Comparison of ENCODE assay signal across 8 cellular contexts in the genomic region with DNA sequence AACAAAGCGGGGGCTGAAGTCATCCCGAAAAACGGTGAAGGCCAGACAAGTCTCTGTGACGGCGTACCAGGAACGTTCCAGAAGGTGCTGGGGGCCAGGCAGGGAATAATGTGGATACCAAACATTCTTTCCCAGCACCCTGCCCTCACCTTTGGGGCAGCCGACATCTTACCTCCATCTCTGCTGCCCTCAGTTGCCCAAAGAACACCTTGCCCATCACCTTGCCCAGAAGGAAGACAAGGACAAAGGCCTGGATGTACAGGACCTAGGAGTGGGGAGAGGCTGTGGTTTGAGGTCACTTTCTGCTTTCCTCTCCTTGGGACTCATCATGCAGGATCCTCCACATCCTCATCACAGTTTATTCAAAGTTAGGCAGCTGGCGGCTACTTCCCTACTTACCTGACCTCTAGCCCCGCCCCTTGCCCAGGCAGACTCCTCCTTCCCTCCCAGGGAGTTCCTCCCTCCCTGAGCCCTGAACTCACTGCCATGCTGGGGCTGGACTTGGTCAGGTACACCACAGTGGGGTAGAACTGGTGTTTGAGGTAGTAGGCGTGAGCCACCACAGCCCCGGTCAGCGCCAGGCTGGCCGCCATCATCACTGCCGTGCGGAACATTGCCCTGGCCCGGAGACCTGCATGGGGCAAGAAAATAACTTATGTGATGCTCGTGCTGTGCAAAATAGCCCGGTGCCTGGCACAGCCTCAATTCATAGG. TPM values are rescaled to one million over a fixed set of nuclear protein-coding genes. Genes with fewer than 3 reads are reported as not detected.
DNase-seq lines count a peak whose midpoint lies in the region; ATAC-seq, FAIRE-seq and TF ChIP-seq lines count a peak whose summit lies in the region.

No MANE protein-coding gene starts in this region.

- H3K4me1 Mint-ChIP-seq in CD14-positive monocyte = peaks cover 29% of the 10 kb centered on the region
- peaks cover 28% of the 10 kb centered on the region for H3K4me1 Mint-ChIP-seq in T-helper 1 cell treated with Interleukin-12 subunit alpha and Interleukin-12 subunit beta and Interleukin-4 antibody, amounts not matched to agents 30 μg/mL and 1 μg/mL, for 36 hours (ENCODE audit: low read depth)
- H3K4me1 Mint-ChIP-seq in effector memory CD8-positive, alpha-beta T cell (ENCODE audit: low read depth in 2 of 2) = peaks cover 32 to 38% of the 10 kb centered on the region in 2 donors

- FAIRE-seq in urothelium cell line (lab: Jason Lieb, UNC) = no peak

- DNase-seq in CD14-positive monocyte (ENCODE audit: low spot score) (peak; percentile 67), urothelium cell line (ENCODE audit: low spot score) (peak; percentile 61), activated gamma-delta T cell treated with Interleukin-2 at 50 U/mL for 16 hours (no peak), NCI-H524 (lab: John Stamatoyannopoulos, UW) (no peak)
- DNase-seq in effector memory CD8-positive, alpha-beta T cell = peak in 1 of 3 experiments; percentile 26

- H3K27me3 Mint-ChIP-seq in CD14-positive monocyte (ENCODE audit: low read depth in 3 of 3) = peaks cover 0 to 2% (median 2%) of the 10 kb centered on the region in 3 donors
- peaks cover 5% of the 10 kb centered on the region for H3K27me3 Mint-ChIP-seq in T-helper 1 cell treated with Interleukin-12 subunit alpha and Interleukin-12 subunit beta and Interleukin-4 antibody, amounts not matched to agents 30 μg/mL and 1 μg/mL, for 36 hours (ENCODE audit: low read depth)
- no peaks in the 10 kb centered on the region for H3K27me3 Mint-ChIP-seq in effector memory CD8-positive, alpha-beta T cell

- no peaks in the 10 kb centered on the region for H3K9me3 Mint-ChIP-seq in CD14-positive monocyte
- H3K9me3 Mint-ChIP-seq in T-helper 1 cell treated with Interleukin-12 subunit alpha and Interleukin-12 subunit beta and Interleukin-4 antibody, amounts not matched to agents 30 μg/mL and 1 μg/mL, for 36 hours = no peaks in the 10 kb centered on the region
- no peaks in the 10 kb centered on the region for H3K9me3 Mint-ChIP-seq in effector memory CD8-positive, alpha-beta T cell

- H3K4me1 ChIP-seq in muscle layer of duodenum (ENCODE audit: control insufficient read depth in 1 of 2, insufficient read depth in 2 of 2, low read length in 2 of 2) = peaks cover 16 to 34% of the 10 kb centered on the region in 2 donors

- H3K9me3 ChIP-seq in muscle layer of duodenum (ENCODE audit: control insufficient read depth in 1 of 2, low read length in 2 of 2) = no peaks in the 10 kb centered on the region

- H3K4me3 ChIP-seq in muscle layer of duodenum (ENCODE audit: low read depth in 1 of 2, low read length in 2 of 2) = peak overlapping the region; percentile 86 to 91

- peaks cover 36 to 57% of the 10 kb centered on the region in 2 donors for H3K36me3 Mint-ChIP-seq in CD14-positive monocyte
- H3K36me3 Mint-ChIP-seq in T-helper 1 cell treated with Interleukin-12 subunit alpha and Interleukin-12 subunit beta and Interleukin-4 antibody, amounts not matched to agents 30 μg/mL and 1 μg/mL, for 36 hours (ENCODE audit: low read depth) = peaks cover 19% of the 10 kb centered on the region
- peaks cover 72% of the 10 kb centered on the region for H3K36me3 Mint-ChIP-seq in effector memory CD8-positive, alpha-beta T cell (ENCODE audit: insufficient read depth)

- H3K27ac Mint-ChIP-seq in CD14-positive monocyte = peak overlapping the region; percentile 99 to 100 (median 99)
- H3K27ac Mint-ChIP-seq in T-helper 1 cell treated with Interleukin-12 subunit alpha and Interleukin-12 subunit beta and Interleukin-4 antibody, amounts not matched to agents 30 μg/mL and 1 μg/mL, for 36 hours = peak overlapping the region; percentile 100
- peak overlapping the region; percentile 100 for H3K27ac Mint-ChIP-seq in effector memory CD8-positive, alpha-beta T cell

- H3K36me3 ChIP-seq in muscle layer of duodenum (ENCODE audit: control insufficient read depth in 1 of 2, insufficient read depth in 2 of 2, low read length in 2 of 2) = peaks cover 32 to 50% of the 10 kb centered on the region in 2 donors

- peak overlapping the region; percentile 92 to 99 for H3K4me3 Mint-ChIP-seq in CD14-positive monocyte
- peak overlapping the region; percentile 99 for H3K4me3 Mint-ChIP-seq in T-helper 1 cell treated with Interleukin-12 subunit alpha and Interleukin-12 subunit beta and Interleukin-4 antibody, amounts not matched to agents 30 μg/mL and 1 μg/mL, for 36 hours
- peak overlapping the region; percentile 98 to 99 for H3K4me3 Mint-ChIP-seq in effector memory CD8-positive, alpha-beta T cell

- H3K27ac ChIP-seq in muscle layer of duodenum (ENCODE audit: low read length) = peak overlapping the region; percentile 100

- intact Hi-C loops in CD14-positive monocyte (cut with micrococcal nuclease) = no loop called here

- peak; percentile 24 for ATAC-seq in HG02678 (IDR thresholded peaks at IDR 0.05; ENCODE audit: unreplicated experiment)
- ATAC-seq in effector memory CD8-positive, alpha-beta T cell (replicated peaks) = no peak

- no peaks in the 10 kb centered on the region for H3K27me3 ChIP-seq in muscle layer of duodenum (ENCODE audit: low read depth, low read length)

- TF ChIP-seq CTCF in CD14-positive monocyte (IDR thresholded peaks at IDR 0.05) = no peak

RNA-seq across cellular contexts. Expression of a gene that starts 1.2 kb away (rescaled TPM):
- 1 to 10 TPM; 3.5 to 6.4 TPM for polyA plus RNA-seq in CD14-positive monocyte

RNA-seq across cellular contexts. Expression of a gene that starts 11.0 kb away (rescaled TPM):
- polyA plus RNA-seq in CD14-positive monocyte = 10 to 100 TPM; 32.7 to 33.9 TPM

RNA-seq across cellular contexts. Expression of a gene that starts 11.2 kb away (rescaled TPM):
- polyA plus RNA-seq in CD14-positive monocyte = 100 to 1,000 TPM; 668 to 799 TPM

RNA-seq across cellular contexts. Expression of a gene that starts 15.6 kb away (rescaled TPM):
- 1 to 10 TPM; 5.8 to 9.4 TPM for polyA plus RNA-seq in CD14-positive monocyte

RNA-seq across cellular contexts. Expression of a gene that starts 21.5 kb away (rescaled TPM):
- 1 to 10 TPM; 1.8 TPM for polyA plus RNA-seq in CD14-positive monocyte

Comparison
In these comparisons a context has a peak if more than half of its experiments do, and no peak if none do; other contexts are left out.
1. DNase-seq: peak in CD14-positive monocyte (single experiment) and urothelium cell line (single experiment); none in activated gamma-delta T cell treated with Interleukin-2 at 50 U/mL for 16 hours (single experiment) and NCI-H524 (0 of 2).
2. Peak in every context shown above with its lines, with median percentiles within 50 percentile points of each other: H3K27ac Mint-ChIP-seq and H3K4me3 Mint-ChIP-seq.